2 cellular contexts compared by ENCODE assay signal in genomic region chr7:152633072-152633471, GRCh38.
TF ChIP-seq lines count a peak whose summit lies in the region.

No MANE protein-coding gene starts in this region.

TF ChIP-seq in IMR-90, 13 proteins besides CTCF, POLR2A, EP300 and RAD21:
- no peak for TF ChIP-seq CEBPB (IDR thresholded peaks at IDR 0.05; ENCODE audit: low read depth, low read length)
- no peak for TF ChIP-seq SMC3 (IDR thresholded peaks at IDR 0.05; ENCODE audit: low read depth, low read length)
- TF ChIP-seq NFE2L2 (IDR thresholded peaks at IDR 0.05; ENCODE audit: low read depth, low read length): no peak
- TF ChIP-seq MXI1 (IDR thresholded peaks at IDR 0.05; ENCODE audit: borderline replicate concordance, low read depth, low read length): no peak
- TF ChIP-seq FOS (IDR thresholded peaks at IDR 0.05; ENCODE audit: low read depth, low read length): no peak
- TF ChIP-seq, protein P1, sequence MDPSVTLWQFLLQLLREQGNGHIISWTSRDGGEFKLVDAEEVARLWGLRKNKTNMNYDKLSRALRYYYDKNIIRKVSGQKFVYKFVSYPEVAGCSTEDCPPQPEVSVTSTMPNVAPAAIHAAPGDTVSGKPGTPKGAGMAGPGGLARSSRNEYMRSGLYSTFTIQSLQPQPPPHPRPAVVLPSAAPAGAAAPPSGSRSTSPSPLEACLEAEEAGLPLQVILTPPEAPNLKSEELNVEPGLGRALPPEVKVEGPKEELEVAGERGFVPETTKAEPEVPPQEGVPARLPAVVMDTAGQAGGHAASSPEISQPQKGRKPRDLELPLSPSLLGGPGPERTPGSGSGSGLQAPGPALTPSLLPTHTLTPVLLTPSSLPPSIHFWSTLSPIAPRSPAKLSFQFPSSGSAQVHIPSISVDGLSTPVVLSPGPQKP (IDR thresholded peaks at IDR 0.05; ENCODE audit: borderline replicate concordance, low read depth, low read length): no peak
- no peak for TF ChIP-seq CHD1 (IDR thresholded peaks at IDR 0.05; ENCODE audit: low read depth, low read length)
- TF ChIP-seq MAZ (IDR thresholded peaks at IDR 0.05; ENCODE audit: borderline replicate concordance, low read depth, low read length): no peak
- TF ChIP-seq MAFK (IDR thresholded peaks at IDR 0.05; ENCODE audit: low read depth, low read length): no peak
- no peak for TF ChIP-seq RFX5 (IDR thresholded peaks at IDR 0.05; ENCODE audit: low read depth, low read length)
- no peak for TF ChIP-seq RCOR1 (IDR thresholded peaks at IDR 0.05; ENCODE audit: insufficient replicate concordance, low read length)
- TF ChIP-seq USF2 (IDR thresholded peaks at IDR 0.05; ENCODE audit: low read depth, low read length): no peak
- no peak for TF ChIP-seq BHLHE40 (IDR thresholded peaks at IDR 0.05; ENCODE audit: low read depth, low read length)

TF ChIP-seq in GM12878, 131 proteins besides CTCF, POLR2A, EP300 and RAD21:
- TF ChIP-seq BHLHE40 (IDR thresholded peaks at IDR 0.05; ENCODE audit: borderline replicate concordance in 1 of 2, low read depth in 2 of 2, low read length in 1 of 2): 0 out of 4 replicates have a peak, but pooled peaks of 1 of the 2 experiments have one; percentile 8
- TF ChIP-seq ATF7 (IDR thresholded peaks at IDR 0.05; ENCODE audit: low read depth): peak; percentile 65; the same call in 1 of the 2 replicates
- no peak for TF ChIP-seq NFIC (IDR thresholded peaks at IDR 0.05; ENCODE audit: low read depth, low read length)
- TF ChIP-seq, protein P2, sequence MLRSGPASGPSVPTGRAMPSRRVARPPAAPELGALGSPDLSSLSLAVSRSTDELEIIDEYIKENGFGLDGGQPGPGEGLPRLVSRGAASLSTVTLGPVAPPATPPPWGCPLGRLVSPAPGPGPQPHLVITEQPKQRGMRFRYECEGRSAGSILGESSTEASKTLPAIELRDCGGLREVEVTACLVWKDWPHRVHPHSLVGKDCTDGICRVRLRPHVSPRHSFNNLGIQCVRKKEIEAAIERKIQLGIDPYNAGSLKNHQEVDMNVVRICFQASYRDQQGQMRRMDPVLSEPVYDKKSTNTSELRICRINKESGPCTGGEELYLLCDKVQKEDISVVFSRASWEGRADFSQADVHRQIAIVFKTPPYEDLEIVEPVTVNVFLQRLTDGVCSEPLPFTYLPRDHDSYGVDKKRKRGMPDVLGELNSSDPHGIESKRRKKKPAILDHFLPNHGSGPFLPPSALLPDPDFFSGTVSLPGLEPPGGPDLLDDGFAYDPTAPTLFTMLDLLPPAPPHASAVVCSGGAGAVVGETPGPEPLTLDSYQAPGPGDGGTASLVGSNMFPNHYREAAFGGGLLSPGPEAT (IDR thresholded peaks at IDR 0.05; ENCODE audit: low read depth): no peak
TF ChIP-seq in GM12878: peak in this region for 2.
